In genomic region chr7:140577656-140578055, GRCh38 we compare ENCODE assay signal across 25 cellular contexts.
DNase-seq lines count a peak whose midpoint lies in the region; ATAC-seq, FAIRE-seq and TF ChIP-seq lines count a peak whose summit lies in the region.
"Had no signal": no experiment of that assay in that cellular context is flagged by ENCODE, and none has a peak within 500 bp of the region (broad histone marks: within the 10 kb centered on the region; RNA-seq: fewer than 3 reads in every experiment).

No MANE protein-coding gene starts in this region.

- peaks cover 5% of the 10 kb centered on the region for H3K9me1 ChIP-seq in K562 (ENCODE audit: control insufficient read depth, insufficient read depth, low read length)

- FAIRE-seq in K562 (lab: Jason Lieb, UNC): no peak
- FAIRE-seq: A549, D721Med, GM12891, GM18507 had no signal

- no peak for TF ChIP-seq EP300 in K562 (IDR thresholded peaks at IDR 0.05; ENCODE audit: low read length)

- no peak for DNase-seq in left ventricle myocardium inferior
- DNase-seq in Right ventricle myocardium superior: no peak
- DNase-seq in K562 (ENCODE audit: extremely low read depth in 1 of 4, low spot score in 3 of 4): no peak
- peak; percentile 27 for DNase-seq in sciatic nerve (ENCODE audit: low spot score)
- no peak for DNase-seq in NCI-H446 (lab: John Stamatoyannopoulos, UW)
- DNase-seq: 8988T; ACHN; AML-193; BE2C; CD4-positive, alpha-beta T cell; CD8-positive, alpha-beta memory T cell; DMS 273 treated with DMSO at 0.1 percent for 48 hours; DMS79; EL; GDM1; GM23248; H9 had no signal

- CTCF ChIA-PET in K562 (lab: Yijun Ruan, JAX; ENCODE audit: low intra/inter-chr PET ratio): no interaction called here

- H3K36me3 ChIP-seq in left ventricle myocardium inferior (peaks cover 45% of the 10 kb centered on the region), K562 (ENCODE audit: control insufficient read depth, insufficient read depth, low read length) (no peaks in the 10 kb centered on the region)
- H3K36me3 ChIP-seq: BE2C; BLaER1 treated with 17β-estradiol and CSF1 and Interleukin-3, amounts not matched to agents 10 nM and 100 nM had no signal

- H3K27me3 ChIP-seq in left ventricle myocardium inferior (ENCODE audit: low read depth): no peaks in the 10 kb centered on the region
- peaks cover 53 to 66% of the 10 kb centered on the region in 2 experiments for H3K27me3 ChIP-seq in K562 (ENCODE audit: control insufficient read depth in 2 of 2, insufficient read depth in 2 of 2, low read length in 2 of 2)
- H3K27me3 ChIP-seq: BE2C; BLaER1 treated with 17β-estradiol and CSF1 and Interleukin-3, amounts not matched to agents 10 nM and 100 nM had no signal

- TF ChIP-seq RAD21 in K562 (CRISPR knock-in tag; conservative IDR thresholded peaks at IDR 0.05 in 1 of 2, IDR thresholded peaks at IDR 0.05 in 1 of 2): no peak

- no peak overlapping the region for H3K4me3 ChIP-seq in left ventricle myocardium inferior
- no peak overlapping the region for H3K4me3 ChIP-seq in K562
- H3K4me3 ChIP-seq: A549; BLaER1 treated with 17β-estradiol and CSF1 and Interleukin-3, amounts not matched to agents 10 nM and 100 nM; GM23248 had no signal

- H3K27ac ChIP-seq in left ventricle myocardium inferior (replicated peaks): peak overlapping the region; percentile 62
- no peak overlapping the region for H3K27ac ChIP-seq in K562 (ENCODE audit: extremely low read depth, low read depth, low read length)
- H3K27ac ChIP-seq: A549; BLaER1 treated with 17β-estradiol and CSF1 and Interleukin-3, amounts not matched to agents 10 nM and 100 nM; GM23248 had no signal

- H3K79me2 ChIP-seq in K562 (ENCODE audit: control insufficient read depth, insufficient read depth, low read length): no peaks in the 10 kb centered on the region

- no peaks in the 10 kb centered on the region for H4K20me1 ChIP-seq in K562 (replicated peaks; ENCODE audit: control insufficient read depth, insufficient read depth, low read length)
- H4K20me1 ChIP-seq: BLaER1 treated with 17β-estradiol and CSF1 and Interleukin-3, amounts not matched to agents 10 nM and 100 nM had no signal

- 15% methylated on average over 5 of the region's 5 CpGs for WGBS in K562 (ENCODE audit: insufficient coverage, low coverage, missing lambda C conversion rate)

- BruUV-seq in K562 (replicated peaks; lab: Mats Ljungman, UMichigan): no TSS peak

- intact Hi-C loops in left ventricle myocardium inferior (cut with micrococcal nuclease): no loop called here
- intact Hi-C loops in Right ventricle myocardium superior (cut with DNase I): no loop called here
- intact Hi-C loops in K562 (cut with micrococcal nuclease): no loop called here
- intact Hi-C loops in sciatic nerve (cut with DNase I): no loop called here

- TF ChIP-seq POLR2A in K562 (conservative IDR thresholded peaks at IDR 0.05): no peak

- H3K9me3 ChIP-seq in left ventricle myocardium inferior (replicated peaks) (no peaks in the 10 kb centered on the region), K562 (replicated peaks; ENCODE audit: control insufficient read depth, insufficient read depth, low read depth, low read length) (no peaks in the 10 kb centered on the region)
- H3K9me3 ChIP-seq: A549; BE2C; BLaER1 treated with 17β-estradiol and CSF1 and Interleukin-3, amounts not matched to agents 10 nM and 100 nM had no signal

- H2AFZ ChIP-seq in K562 (ENCODE audit: low read depth, low read length): no peak overlapping the region
- H2AFZ ChIP-seq: GM23248 had no signal

- POLR2A ChIA-PET in K562 (lab: Yijun Ruan, JAX): no interaction called here

- in situ Hi-C loops in K562 (cut with MboI): no loop called here

- H3K9ac ChIP-seq in K562 (ENCODE audit: insufficient read depth in 1 of 2, low read depth in 2 of 2, low read length in 2 of 2): no peak overlapping the region
- H3K9ac ChIP-seq: BLaER1 treated with 17β-estradiol and CSF1 and Interleukin-3, amounts not matched to agents 10 nM and 100 nM; GM23248 had no signal

- TF ChIP-seq CTCF in left ventricle myocardium inferior (IDR thresholded peaks at IDR 0.05; ENCODE audit: borderline replicate concordance) (no peak), K562 (IDR thresholded peaks at IDR 0.05 in 2 of 3, conservative IDR thresholded peaks at IDR 0.05 in 1 of 3; ENCODE audit: insufficient read depth in 2 of 3, low read depth in 1 of 3, low read length in 3 of 3) (no peak)

- ATAC-seq in Right ventricle myocardium superior (ENCODE audit: poor library complexity) (no peak), K562 (no peak; the same call in 2 of the 3 replicates), sciatic nerve (no peak), GM18907 (IDR thresholded peaks at IDR 0.05; ENCODE audit: unreplicated experiment) (no peak), HG02852 (IDR thresholded peaks at IDR 0.05; ENCODE audit: unreplicated experiment) (no peak)
- ATAC-seq: A549, HCT116 had no signal

- H3K4me2 ChIP-seq in K562 (ENCODE audit: insufficient read depth, low read length): no peak overlapping the region
- H3K4me2 ChIP-seq: A549; BLaER1 treated with 17β-estradiol and CSF1 and Interleukin-3, amounts not matched to agents 10 nM and 100 nM had no signal

- H3K4me1 ChIP-seq in left ventricle myocardium inferior (peaks cover 13% of the 10 kb centered on the region), K562 (replicated peaks in 1 of 2; ENCODE audit: control insufficient read depth in 2 of 2, insufficient read depth in 2 of 2, low read length in 2 of 2) (no peaks in the 10 kb centered on the region)
- H3K4me1 ChIP-seq: A549; BE2C; BLaER1 treated with 17β-estradiol and CSF1 and Interleukin-3, amounts not matched to agents 10 nM and 100 nM had no signal

TF ChIP-seq in K562, 482 proteins besides CTCF, POLR2A, EP300 and RAD21:
- no peak for TF ChIP-seq NFIC (IDR thresholded peaks at IDR 0.05)
- TF ChIP-seq ZBTB40 (IDR thresholded peaks at IDR 0.05): peak; percentile 67
- TF ChIP-seq ZBTB40 (CRISPR knock-in tag; IDR thresholded peaks at IDR 0.05): peak; percentile 24; the same call in 1 of the 2 replicates
- TF ChIP-seq SPI1 (IDR thresholded peaks at IDR 0.05; ENCODE audit: borderline replicate concordance, low read depth, low read length): peak; percentile 61; the same call in 1 of the 2 replicates
